25 cellular contexts compared by ENCODE assay signal in the genomic region with DNA sequence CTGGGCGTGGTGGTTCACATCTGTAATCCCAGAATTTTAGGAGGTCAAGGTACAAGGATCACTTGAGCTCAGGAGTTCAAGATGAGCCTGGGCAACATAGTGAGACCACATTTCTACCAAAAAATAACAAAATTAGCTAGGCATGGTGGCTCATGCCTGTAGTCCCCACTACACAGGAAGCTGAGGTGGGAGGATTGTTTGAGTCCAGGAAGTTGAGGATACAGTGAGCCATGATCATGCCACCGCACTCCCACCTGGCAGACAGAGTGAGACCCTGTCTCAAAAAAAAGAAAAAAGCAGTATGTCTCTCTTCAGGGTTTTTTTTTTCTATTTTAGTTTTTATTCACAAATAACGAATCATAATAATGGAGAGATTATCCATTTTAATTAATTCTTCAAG.
"Had no signal": no experiment of that assay in that cellular context is flagged by ENCODE, and none has a peak within 500 bp of the region (broad histone marks: within the 10 kb centered on the region; RNA-seq: fewer than 3 reads in every experiment).

No MANE protein-coding gene starts in this region.

- H3K9me3 Mint-ChIP-seq: IgD-negative memory B cell, T-cell had no signal

- H3K36me3 ChIP-seq: SJSA1 had no signal

- H3K4me3 Mint-ChIP-seq: IgD-negative memory B cell, T-cell had no signal

- H3K4me1 Mint-ChIP-seq: IgD-negative memory B cell had no signal

- H3K27ac ChIP-seq: SK-N-MC had no signal

- FAIRE-seq: HepG2, RCC 7860 had no signal

- H3K27me3 ChIP-seq: SJSA1 had no signal

- H3K27me3 Mint-ChIP-seq: IgD-negative memory B cell, T-cell had no signal

- H3K4me3 ChIP-seq: SJSA1, SK-N-MC had no signal

- ATAC-seq: HepG2, T-cell had no signal

- DNase-seq: Karpas-422, KBM-7, MM.1S, NCI-H1092 treated with DMSO at 0.1 percent for 48 hours, NCI-H1436, NCI-H187, NCI-H2029, NCI-H2081 treated with DMSO at 0.1 percent for 48 hours, NCI-H2171, NCI-H226, NCI-H446, NCI-H510A, NCI-H524 treated with DMSO at 0.1 percent for 48 hours, NCI-H69, NCI-H774, Right ventricle myocardium superior, RPMI8226, SIG-M5, SW 1271, T-cell had no signal

- H3K27ac Mint-ChIP-seq: IgD-negative memory B cell, T-cell had no signal

- H3K9me3 ChIP-seq: SJSA1 had no signal
